In genomic region chr17:49425004-49425286, GRCh38 we compare ENCODE assay signal across 27 cellular contexts.
"Had no signal": no experiment of that assay in that cellular context is flagged by ENCODE, and none has a peak within 500 bp of the region (broad histone marks: within the 10 kb centered on the region; RNA-seq: fewer than 3 reads in every experiment).

No MANE protein-coding gene starts in this region.

- H2AFZ ChIP-seq: neural progenitor cell, parathyroid adenoma had no signal

- H3K4me3 ChIP-seq: neural progenitor cell, ovary, psoas muscle, right lobe of liver, sigmoid colon, stomach, thoracic aorta, thyroid gland, tibial nerve, upper lobe of left lung, vagina had no signal

- H3K79me2 ChIP-seq: parathyroid adenoma had no signal

- H3K27me3 ChIP-seq: neural progenitor cell, ovary, right lobe of liver, sigmoid colon, thyroid gland, tibial nerve, upper lobe of left lung, vagina had no signal

- FAIRE-seq: small intestine had no signal

- H3K27ac ChIP-seq: neural progenitor cell, ovary, parathyroid adenoma, psoas muscle, right lobe of liver, sigmoid colon, stomach, thoracic aorta, thyroid gland, tibial nerve, upper lobe of left lung, vagina had no signal

- H3K27ac Mint-ChIP-seq: neural progenitor cell; progenitor cell of endocrine pancreas; stimulated activated effector memory CD8-positive, alpha-beta T cell treated with anti-CD3 and anti-CD28 coated beads, Interleukin-12 subunit alpha, Interleukin-12 subunit beta, amount 100 ng/mL, for 72 hours; stimulated activated naive B cell treated with anti-CD40 and anti-IgM and Interleukin-4, amounts not matched to agents 10 μg/mL and 1 μg/mL and 100 μg/mL, for 72 hours; stimulated activated naive CD8-positive, alpha-beta T cell treated with anti-CD3 and anti-CD28 coated beads, Interleukin-15, Interleukin-2, amounts not matched to agents 100 ng/mL and 50 ng/mL, for 24 hours had no signal

- H3K4me1 Mint-ChIP-seq: neural progenitor cell; stimulated activated effector memory CD8-positive, alpha-beta T cell treated with anti-CD3 and anti-CD28 coated beads, Interleukin-12 subunit alpha, Interleukin-12 subunit beta, amount 100 ng/mL, for 72 hours; stimulated activated naive B cell treated with anti-CD40 and anti-IgM and Interleukin-4, amounts not matched to agents 10 μg/mL and 1 μg/mL and 100 μg/mL, for 72 hours had no signal

- H3K9ac ChIP-seq: neural progenitor cell, parathyroid adenoma had no signal

- H3K9me3 ChIP-seq: ovary, thyroid gland had no signal

- H3K36me3 ChIP-seq: neural progenitor cell, ovary, right lobe of liver, sigmoid colon, stomach, thoracic aorta, thyroid gland, tibial nerve, upper lobe of left lung, vagina had no signal

- H3K4me1 ChIP-seq: neural progenitor cell, parathyroid adenoma, psoas muscle, right lobe of liver, sigmoid colon, stomach, thyroid gland, tibial nerve, upper lobe of left lung, vagina had no signal

- H3K4me3 Mint-ChIP-seq: nephron; neural progenitor cell; stimulated activated effector memory CD8-positive, alpha-beta T cell treated with anti-CD3 and anti-CD28 coated beads, Interleukin-12 subunit alpha, Interleukin-12 subunit beta, amount 100 ng/mL, for 72 hours; stimulated activated naive B cell treated with anti-CD40 and anti-IgM and Interleukin-4, amounts not matched to agents 10 μg/mL and 1 μg/mL and 100 μg/mL, for 72 hours; stimulated activated naive CD8-positive, alpha-beta T cell treated with anti-CD3 and anti-CD28 coated beads, Interleukin-15, Interleukin-2, amounts not matched to agents 100 ng/mL and 50 ng/mL, for 24 hours had no signal

- H3K36me3 Mint-ChIP-seq: neural progenitor cell; stimulated activated effector memory CD8-positive, alpha-beta T cell treated with anti-CD3 and anti-CD28 coated beads, Interleukin-12 subunit alpha, Interleukin-12 subunit beta, amount 100 ng/mL, for 72 hours had no signal

- DNase-seq: occipital lobe; ovary; posterior cingulate gyrus; psoas muscle; right cardiac atrium; right lobe of liver; sigmoid colon; small intestine; stimulated activated CD4-positive, alpha-beta T cell treated with anti-CD3 and anti-CD28 coated beads, Interleukin-15, amount 100 ng/mL, for 24 hours; stimulated activated CD4-positive, alpha-beta T cell treated with anti-CD3 and anti-CD28 coated beads, Interleukin-2, amount 100 ng/mL, for 24 hours; stimulated activated CD4-positive, alpha-beta T cell treated with anti-CD3 and anti-CD28 coated beads, Interleukin-2, amount 100 ng/mL, for 48 hours; stimulated activated CD4-positive, alpha-beta T cell treated with anti-CD3 and anti-CD28 coated beads, Interleukin-4, amount 100 ng/mL, for 24 hours; stimulated activated naive B cell treated with anti-CD40 and anti-IgM and Interleukin-4, amounts not matched to agents 10 μg/mL and 1 μg/mL and 100 μg/mL, for 72 hours; stimulated activated naive CD4-positive, alpha-beta T cell treated with Interleukin-2 at 50 U/mL for 16 hours; stomach; thyroid gland; trophoblast cell; upper lobe of left lung had no signal

- ATAC-seq: psoas muscle; right cardiac atrium; right lobe of liver; stimulated activated effector memory CD8-positive, alpha-beta T cell treated with anti-CD3 and anti-CD28 coated beads, Interleukin-12 subunit alpha, Interleukin-12 subunit beta, amount 100 ng/mL, for 72 hours; stimulated activated naive B cell treated with anti-CD40 and anti-IgM and Interleukin-4, amounts not matched to agents 10 μg/mL and 1 μg/mL and 100 μg/mL, for 72 hours had no signal

- H3K4me2 ChIP-seq: neural progenitor cell had no signal
